Comparison of ENCODE assay signal across 19 cellular contexts in genomic region chr2:44745922-44746321, GRCh38.
A peak's percentile ranks its signal among the peaks of the same experiment; 100 is the strongest.
DNase-seq lines count a peak whose midpoint lies in the region; FAIRE-seq and TF ChIP-seq lines count a peak whose summit lies in the region.
"Had no signal": no experiment of that assay in that cellular context is flagged by ENCODE, and none has a peak within 500 bp of the region (broad histone marks: within the 10 kb centered on the region; RNA-seq: fewer than 3 reads in every experiment).

No MANE protein-coding gene starts in this region.

- H4K20me1 ChIP-seq in H1 (replicated peaks in 1 of 2; ENCODE audit: control insufficient read depth in 1 of 2, insufficient read depth in 2 of 2, low read length in 2 of 2) = no peaks in the 10 kb centered on the region
- no peaks in the 10 kb centered on the region for H4K20me1 ChIP-seq in neural progenitor cell (ENCODE audit: low read depth)
- no peaks in the 10 kb centered on the region for H4K20me1 ChIP-seq in smooth muscle cell (ENCODE audit: low read depth)

- H3K9ac ChIP-seq in HUES48 (ENCODE audit: low read depth, low read length) (no peak overlapping the region), H1 (replicated peaks in 1 of 4; ENCODE audit: extremely low read depth in 1 of 4, low read depth in 3 of 4, low read length in 3 of 4) (no peak overlapping the region; a peak in 1 of 7 replicates), neural progenitor cell (no peak overlapping the region), smooth muscle cell (ENCODE audit: low read depth) (no peak overlapping the region)

- H3K27ac ChIP-seq in HUES48 (ENCODE audit: low read depth, low read length) (peak overlapping the region; percentile 32), H1 (ENCODE audit: low read depth, low read length) (no peak overlapping the region), neural progenitor cell (peak overlapping the region; percentile 15), adrenal gland (no peak overlapping the region), smooth muscle cell (ENCODE audit: low read depth) (no peak overlapping the region)

- TF ChIP-seq EP300 in H1 (IDR thresholded peaks at IDR 0.05; ENCODE audit: borderline replicate concordance in 1 of 2, low read depth in 2 of 2, low read length in 2 of 2) = no peak

- DNase-seq in BE2C (no peak), H1 (ENCODE audit: low read depth in 1 of 2, low spot score in 2 of 2) (no peak), neural progenitor cell (ENCODE audit: low spot score) (peak; percentile 22), adrenal gland (no peak), T-helper 9 cell (no peak), NCI-H1694 treated with DMSO at 0.1 percent for 48 hours (lab: John Stamatoyannopoulos, UW) (no peak), smooth muscle cell (lab: John Stamatoyannopoulos, UW; ENCODE audit: unreplicated experiment) (no peak)
- DNase-seq: Calu3; CD8-positive, alpha-beta T cell; DMS53; EL; IMR-90; NCI-H2029; NCI-H446 treated with DMSO at 0.1 percent for 48 hours; NK-92 treated with Interleukin-12 subunit alpha and Interleukin-12 subunit beta, amount 100 ng/mL, for 24 hours; Right ventricle myocardium superior had no signal

- no peak overlapping the region for H2BK15ac ChIP-seq in H1 (ENCODE audit: low read length)

- intact Hi-C loops in adrenal gland (cut with DNase I) = no loop called here

- H2AK5ac ChIP-seq in H1 (ENCODE audit: low read depth, low read length) = no peak overlapping the region

- H3K14ac ChIP-seq in H1 (ENCODE audit: insufficient read length) = no peak overlapping the region

- no peak overlapping the region for H2BK120ac ChIP-seq in H1 (replicated peaks; ENCODE audit: low read depth, low read length)

- CTCF ChIA-PET in H1 (lab: Charles Lee; ENCODE audit: partially characterized antibody) = interaction anchor here (0.5 to 2.7 kb wide), 10 partner anchors 11 to 675 kb away, joined by 3 to 13 read pairs (median 4); no protein-coding TSS in a partner anchor

- no peak overlapping the region for H4K8ac ChIP-seq in H1 (ENCODE audit: extremely low read depth, insufficient read depth, low read length)

- POLR2A ChIA-PET in H1 (lab: Charles Lee; ENCODE audit: partially characterized antibody) = interaction anchor here (1.0 to 1.6 kb wide), 2 partner anchors 26 to 59 kb away, joined by 3 to 4 read pairs; no protein-coding TSS in a partner anchor

- H3K18ac ChIP-seq in H1 (ENCODE audit: extremely low read depth, low read length) = 0 out of 2 replicates have a peak overlapping the region, but pooled peaks have one; percentile 10

- no peaks in the 10 kb centered on the region for H3K36me3 Mint-ChIP-seq in neural progenitor cell

- no peak overlapping the region for H2BK12ac ChIP-seq in H1 (ENCODE audit: low read depth, low read length)

- H3K56ac ChIP-seq in H1 (replicated peaks; ENCODE audit: insufficient read length, low read depth, low read length) = no peak overlapping the region

- no peak for TF ChIP-seq POLR2A in H1 (IDR thresholded peaks at IDR 0.05; ENCODE audit: control extremely low read depth in 1 of 2, low read depth in 2 of 2, low read length in 2 of 2)
- no peak for TF ChIP-seq POLR2A in adrenal gland (IDR thresholded peaks at IDR 0.05)

- H4K5ac ChIP-seq in H1 (ENCODE audit: insufficient read length, low read depth, low read length) = no peak overlapping the region

- H3K79me2 ChIP-seq in H1 (ENCODE audit: control insufficient read depth in 1 of 2, insufficient read depth in 2 of 2, low read length in 2 of 2) (no peaks in the 10 kb centered on the region), neural progenitor cell (ENCODE audit: low read depth) (no peaks in the 10 kb centered on the region), smooth muscle cell (ENCODE audit: low read depth) (no peaks in the 10 kb centered on the region)

- TF ChIP-seq CTCF in BE2C (IDR thresholded peaks at IDR 0.05; ENCODE audit: low read depth, low read length) (no peak), H1 (IDR thresholded peaks at IDR 0.05; ENCODE audit: control extremely low read depth in 1 of 3, insufficient read depth in 1 of 3, low read depth in 1 of 3, low read length in 3 of 3) (no peak), neural progenitor cell (IDR thresholded peaks at IDR 0.05) (no peak), adrenal gland (IDR thresholded peaks at IDR 0.05) (no peak), smooth muscle cell (IDR thresholded peaks at IDR 0.05; ENCODE audit: borderline replicate concordance, insufficient read depth, poor library complexity, severe bottlenecking) (no peak)

- WGBS in H1 (ENCODE audit: extremely low coverage in 1 of 2, insufficient coverage in 1 of 2, insufficient read length in 1 of 2, insufficient replicate concordance in 2 of 2, low coverage in 1 of 2, low lambda C conversion rate in 2 of 2, missing lambda C conversion rate in 1 of 2), 2 experiments = 52% methylated on average over 4 of the region's 4 CpGs; no CpG with 5 or more reads in 1 of the 2 experiments
- WGBS in adrenal gland, 4 donors = 78 to 93% (median 87%) methylated on average over 4 of the region's 4 CpGs
- WGBS in smooth muscle cell (ENCODE audit: low lambda C conversion rate) = 91% methylated on average over 4 of the region's 4 CpGs

- H3K4me3 Mint-ChIP-seq in neural progenitor cell = no peak overlapping the region
- H3K4me3 Mint-ChIP-seq: CD8-positive, alpha-beta T cell had no signal

- no peaks in the 10 kb centered on the region for H3K79me1 ChIP-seq in H1 (ENCODE audit: low read depth, low read length)

- H3K23ac ChIP-seq in H1 (ENCODE audit: insufficient read length) = no peak overlapping the region

- H3K27ac Mint-ChIP-seq in neural progenitor cell = no peak overlapping the region
- H3K27ac Mint-ChIP-seq: CD8-positive, alpha-beta T cell had no signal

- no peaks in the 10 kb centered on the region for H3K23me2 ChIP-seq in H1 (ENCODE audit: low read depth, low read length)

- H2BK20ac ChIP-seq in H1 (ENCODE audit: low read length) = no peak overlapping the region

- H4K91ac ChIP-seq in H1 (replicated peaks; ENCODE audit: insufficient read length, low read length) = no peak overlapping the region

- peak; percentile 13 for FAIRE-seq in H1 (lab: Jason Lieb, UNC)
- FAIRE-seq: GM12892, GM18507 had no signal

- H3K4me2 ChIP-seq in H1 (ENCODE audit: insufficient read depth in 1 of 2, low read depth in 2 of 2, low read length in 2 of 2) (peak overlapping the region; percentile 4 to 20; a peak in 2 of 4 replicates), neural progenitor cell (peak overlapping the region; percentile 47), smooth muscle cell (no peak overlapping the region)

- H3F3A ChIP-seq in neural progenitor cell (ENCODE audit: low read depth) (peaks cover 25% of the 10 kb centered on the region), smooth muscle cell (ENCODE audit: low read depth) (no peaks in the 10 kb centered on the region)

- H3K4me1 Mint-ChIP-seq in neural progenitor cell = peaks cover 22% of the 10 kb centered on the region

- peak overlapping the region; percentile 72 for H2BK5ac ChIP-seq in H1 (ENCODE audit: low read depth, low read length)

- H3K4me1 ChIP-seq in BE2C (peaks cover 59% of the 10 kb centered on the region), HUES48 (ENCODE audit: control insufficient read depth, insufficient read depth, low read length) (peaks cover 40% of the 10 kb centered on the region), H1 (replicated peaks in 1 of 4; ENCODE audit: control insufficient read depth in 3 of 4, insufficient read depth in 4 of 4, low read length in 3 of 4) (peaks cover 2 to 13% (median 7%) of the 10 kb centered on the region in 4 experiments; a peak in 4 of 7 replicates), neural progenitor cell (peaks cover 35% of the 10 kb centered on the region), adrenal gland (replicated peaks in 1 of 2) (no peaks in the 10 kb centered on the region), smooth muscle cell (ENCODE audit: low read depth) (peaks cover 28% of the 10 kb centered on the region)

- no peak for TF ChIP-seq RAD21 in H1 (IDR thresholded peaks at IDR 0.05 in 1 of 2, conservative IDR thresholded peaks at IDR 0.05 in 1 of 2; ENCODE audit: low read depth in 2 of 2, low read length in 2 of 2)

- H2AFZ ChIP-seq in H1 (ENCODE audit: low read length) = no peak overlapping the region
- no peak overlapping the region for H2AFZ ChIP-seq in neural progenitor cell (replicated peaks)
- no peak overlapping the region for H2AFZ ChIP-seq in smooth muscle cell (ENCODE audit: low read depth)

- no peaks in the 10 kb centered on the region for H3K27me3 ChIP-seq in BE2C
- no peaks in the 10 kb centered on the region for H3K27me3 ChIP-seq in HUES48 (ENCODE audit: control insufficient read depth, insufficient read depth, low read length)
- H3K27me3 ChIP-seq in H1 (replicated peaks in 1 of 4; ENCODE audit: control insufficient read depth in 3 of 4, extremely low read depth in 1 of 4, insufficient read depth in 3 of 4, low read length in 3 of 4) = no peaks in the 10 kb centered on the region
- no peaks in the 10 kb centered on the region for H3K27me3 ChIP-seq in neural progenitor cell
- no peaks in the 10 kb centered on the region for H3K27me3 ChIP-seq in adrenal gland
- H3K27me3 ChIP-seq in smooth muscle cell (ENCODE audit: low read depth) = no peaks in the 10 kb centered on the region

- no peaks in the 10 kb centered on the region for H3K9me3 Mint-ChIP-seq in neural progenitor cell
- H3K9me3 Mint-ChIP-seq: CD8-positive, alpha-beta T cell had no signal

- H3K9me3 ChIP-seq in BE2C (no peaks in the 10 kb centered on the region), HUES48 (ENCODE audit: control insufficient read depth, insufficient read depth, low read length) (no peaks in the 10 kb centered on the region), H1 (ENCODE audit: insufficient read depth in 2 of 2, low read depth in 1 of 2, low read length in 1 of 2) (no peaks in the 10 kb centered on the region), neural progenitor cell (ENCODE audit: low read depth) (no peaks in the 10 kb centered on the region), adrenal gland (replicated peaks in 1 of 3) (no peaks in the 10 kb centered on the region), smooth muscle cell (replicated peaks; ENCODE audit: low read depth) (no peaks in the 10 kb centered on the region)

- H3K36me3 ChIP-seq in BE2C (no peaks in the 10 kb centered on the region), HUES48 (ENCODE audit: control insufficient read depth, insufficient read depth, low read length) (no peaks in the 10 kb centered on the region), H1 (ENCODE audit: control insufficient read depth in 2 of 4, insufficient read depth in 4 of 4, low read length in 3 of 4) (no peaks in the 10 kb centered on the region), neural progenitor cell (no peaks in the 10 kb centered on the region), adrenal gland (replicated peaks in 1 of 2) (no peaks in the 10 kb centered on the region), smooth muscle cell (ENCODE audit: low read depth) (no peaks in the 10 kb centered on the region)

- H3K4ac ChIP-seq in H1 (replicated peaks; ENCODE audit: insufficient read length, low read depth, low read length) = no peak overlapping the region

- H3K4me3 ChIP-seq in BE2C (ENCODE audit: low read depth, low read length) (peak overlapping the region; percentile 24; the same call in 1 of the 2 replicates), HUES48 (ENCODE audit: low read depth, low read length) (no peak overlapping the region), H1 (ENCODE audit: extremely low read depth in 1 of 4, insufficient read depth in 2 of 4, low read depth in 3 of 4, low read length in 4 of 4) (no peak overlapping the region), neural progenitor cell (no peak overlapping the region), adrenal gland (no peak overlapping the region), smooth muscle cell (no peak overlapping the region)

- H3K27me3 Mint-ChIP-seq in neural progenitor cell (ENCODE audit: insufficient read depth, low read depth) = no peaks in the 10 kb centered on the region

Comparison
In these comparisons a context has a peak if more than half of its experiments do, and no peak if none do; other contexts are left out.
1. H3K27ac ChIP-seq: peak in HUES48 (single experiment) and neural progenitor cell (single experiment); none in H1 (single experiment), adrenal gland (0 of 5) and smooth muscle cell (single experiment).